ENCODE assay signal across 21 cellular contexts in genomic region chr14:96256420-96256819, GRCh38. TPM values are rescaled to one million over a fixed set of nuclear protein-coding genes. Genes with fewer than 3 reads are reported as not detected.
DNase-seq lines count a peak whose midpoint lies in the region; ATAC-seq, FAIRE-seq and TF ChIP-seq lines count a peak whose summit lies in the region.
"Had no signal": no experiment of that assay in that cellular context is flagged by ENCODE, and none has a peak within 500 bp of the region (broad histone marks: within the 10 kb centered on the region; RNA-seq: fewer than 3 reads in every experiment).

No MANE protein-coding gene starts in this region.

- peaks cover 24% of the 10 kb centered on the region for H3K9me1 ChIP-seq in IMR-90 (ENCODE audit: insufficient read depth, low read length)

- H3K4me3 Mint-ChIP-seq in immature natural killer cell: no peak overlapping the region
- H3K4me3 Mint-ChIP-seq: activated T-cell treated with anti-CD3 and anti-CD28 coated beads, Interleukin-2, amount 50 U/mL, for 72 hours; nephron progenitor cell; stimulated activated naive CD8-positive, alpha-beta T cell treated with anti-CD3 and anti-CD28 coated beads, Interleukin-15, Interleukin-2, amounts not matched to agents 100 ng/mL and 50 ng/mL, for 24 hours had no signal

- WGBS in A549 (ENCODE audit: missing lambda C conversion rate): 72% methylated on average over 4 of the region's 4 CpGs
- no CpG with 5 or more reads among the region's 4 CpGs for WGBS in IMR-90 (ENCODE audit: extremely low coverage in 2 of 2, insufficient read length in 1 of 2), 2 experiments

- peak overlapping the region; percentile 94 for H3K18ac ChIP-seq in IMR-90 (ENCODE audit: low read depth, low read length)

- ATAC-seq in A549: no peak
- ATAC-seq in IMR-90 (ENCODE audit: low read depth): no peak
- ATAC-seq in mucosa of descending colon: peak; percentile 57
- no peak for ATAC-seq in GM21825 (IDR thresholded peaks at IDR 0.05; ENCODE audit: unreplicated experiment)
- ATAC-seq in HG03045 (IDR thresholded peaks at IDR 0.05; ENCODE audit: unreplicated experiment): no peak
- ATAC-seq: activated T-cell treated with anti-CD3 and anti-CD28 coated beads, Interleukin-2, amount 50 U/mL, for 72 hours; HCT116; right cardiac atrium had no signal

- H3K27ac ChIP-seq in A549: peak overlapping the region; percentile 59 to 91
- H3K27ac ChIP-seq in IMR-90 (ENCODE audit: insufficient read depth, low read length): peak overlapping the region; percentile 92
- H3K27ac ChIP-seq in epithelial cell of prostate: peak overlapping the region; percentile 54

- no peak for TF ChIP-seq CTCF in A549 (IDR thresholded peaks at IDR 0.05)
- peak; percentile 17; the same call in 1 of the 2 replicates for TF ChIP-seq CTCF in IMR-90 (conservative IDR thresholded peaks at IDR 0.05; ENCODE audit: low read depth, low read length)
- TF ChIP-seq CTCF in mucosa of descending colon (IDR thresholded peaks at IDR 0.05): no peak

- H3K27me3 ChIP-seq in IMR-90 (ENCODE audit: control insufficient read depth, insufficient read depth, low read length): no peaks in the 10 kb centered on the region

- H4K20me1 ChIP-seq in IMR-90 (ENCODE audit: insufficient read depth, low read length): peaks cover 14% of the 10 kb centered on the region; the same call in 1 of the 2 replicates

- no peaks in the 10 kb centered on the region for H3K36me3 Mint-ChIP-seq in immature natural killer cell

- H4K91ac ChIP-seq in IMR-90 (ENCODE audit: insufficient read depth, low read depth, low read length): peak overlapping the region; percentile 81

- H3K4me2 ChIP-seq in A549 (no peak overlapping the region), IMR-90 (ENCODE audit: low read depth, low read length) (peak overlapping the region; percentile 77)

- H3K4ac ChIP-seq in IMR-90 (ENCODE audit: low read depth, low read length): peak overlapping the region; percentile 99

- peak overlapping the region; percentile 69; the same call in 1 of the 2 replicates for H2AK5ac ChIP-seq in IMR-90 (ENCODE audit: low read depth, low read length)

- H3K4me3 ChIP-seq in A549 (no peak overlapping the region), IMR-90 (ENCODE audit: insufficient read depth, low read depth, low read length) (peak overlapping the region; percentile 59), mucosa of descending colon (no peak overlapping the region)

- DNase-seq in A549 (ENCODE audit: low read depth in 1 of 2, low spot score in 1 of 2) (no peak), IMR-90 (peak; percentile 64), epithelial cell of prostate (ENCODE audit: low read depth, low spot score) (no peak), mucosa of descending colon (no peak), activated gamma-delta T cell (lab: John Stamatoyannopoulos, UW) (no peak), immature natural killer cell (no peak)
- DNase-seq: activated CD4-positive, alpha-beta T cell treated with anti-CD3 and anti-CD28 coated beads for 48 hours; activated T-cell treated with anti-CD3 and anti-CD28 coated beads, Interleukin-2, amount 50 U/mL, for 72 hours; amygdala; DMS 273 treated with DMSO at 0.1 percent for 48 hours; left cardiac atrium; NCI-H2081 treated with DMSO at 0.1 percent for 48 hours; NCI-H748 treated with DMSO at 0.1 percent for 48 hours; nephron progenitor cell; right cardiac atrium; RPMI8226; T-helper 2 cell had no signal

- peak overlapping the region; percentile 88 for H3K14ac ChIP-seq in IMR-90 (replicated peaks; ENCODE audit: low read depth, low read length)

- dilution Hi-C loops in IMR-90 (cut with HindIII; ENCODE audit: low sequenced_read_pairs, unreplicated experiment): no loop called here

- H2BK5ac ChIP-seq in IMR-90 (ENCODE audit: low read depth, low read length, poor library complexity, severe bottlenecking): peak overlapping the region; percentile 98

- no peak for TF ChIP-seq RAD21 in A549 (conservative IDR thresholded peaks at IDR 0.05 in 1 of 2, IDR thresholded peaks at IDR 0.05 in 1 of 2)
- TF ChIP-seq RAD21 in IMR-90 (IDR thresholded peaks at IDR 0.05; ENCODE audit: low read length): peak; percentile 16; the same call in 1 of the 2 replicates

- no peaks in the 10 kb centered on the region for H3K4me1 Mint-ChIP-seq in immature natural killer cell

- no peaks in the 10 kb centered on the region for H3K9me3 Mint-ChIP-seq in immature natural killer cell
- H3K9me3 Mint-ChIP-seq: activated T-cell treated with anti-CD3 and anti-CD28 coated beads, Interleukin-2, amount 50 U/mL, for 72 hours; stimulated activated naive CD8-positive, alpha-beta T cell treated with anti-CD3 and anti-CD28 coated beads, Interleukin-15, Interleukin-2, amounts not matched to agents 100 ng/mL and 50 ng/mL, for 24 hours had no signal

- no peak for FAIRE-seq in A549 (lab: Jason Lieb, UNC)

- H3K56ac ChIP-seq in IMR-90 (ENCODE audit: extremely low read depth, insufficient read depth, low read length): peak overlapping the region; percentile 99

- H2BK120ac ChIP-seq in IMR-90 (ENCODE audit: low read depth, low read length): peak overlapping the region; percentile 100

- in situ Hi-C loops in IMR-90 (cut with MboI; ENCODE audit: low sequenced_read_pairs): loop anchor here (25.0 kb wide), 1 partner anchor 719 kb away; the partner anchor contains the start of gene GLRX5

- POLR2A ChIA-PET in A549 (lab: Yijun Ruan, JAX) (no interaction called here), IMR-90 (lab: Charles Lee; ENCODE audit: unreplicated experiment) (interaction anchor here (0.8 to 2.1 kb wide), 6 partner anchors 14 to 152 kb away, joined by 3 to 10 read pairs (median 3); partner anchors contain the start of gene BDKRB2)

- peaks cover 5 to 13% (median 8%) of the 10 kb centered on the region in 3 donors for H3K27me3 Mint-ChIP-seq in immature natural killer cell (ENCODE audit: low read depth in 3 of 3)

- no peak for TF ChIP-seq EP300 in A549 (IDR thresholded peaks at IDR 0.05)

- H4K5ac ChIP-seq in IMR-90 (ENCODE audit: low read depth, low read length): peak overlapping the region; percentile 90

- H3K9ac ChIP-seq in IMR-90 (ENCODE audit: low read depth, low read length): peak overlapping the region; percentile 68

- H2BK20ac ChIP-seq in IMR-90 (ENCODE audit: low read depth, low read length): peak overlapping the region; percentile 94

- peaks cover 16 to 54% of the 10 kb centered on the region in 2 experiments; a peak in 3 of 4 replicates for H3K79me1 ChIP-seq in IMR-90 (ENCODE audit: low read depth in 1 of 2, low read length in 2 of 2)

- H3K27ac Mint-ChIP-seq in immature natural killer cell: no peak overlapping the region
- H3K27ac Mint-ChIP-seq: activated T-cell treated with anti-CD3 and anti-CD28 coated beads, Interleukin-2, amount 50 U/mL, for 72 hours; nephron progenitor cell; stimulated activated naive CD8-positive, alpha-beta T cell treated with anti-CD3 and anti-CD28 coated beads, Interleukin-15, Interleukin-2, amounts not matched to agents 100 ng/mL and 50 ng/mL, for 24 hours had no signal

- intact Hi-C loops in IMR-90 (cut with micrococcal nuclease) (loop anchor here (5.0 kb wide), 1 partner anchor 154 kb away; no protein-coding TSS in a partner anchor), mucosa of descending colon (cut with DNase I, micrococcal nuclease) (no loop called here)

- peak overlapping the region; percentile 55 for H2BK15ac ChIP-seq in IMR-90 (ENCODE audit: low read depth, low read length)

- CTCF ChIA-PET in A549 (lab: Yijun Ruan, JAX) (interaction anchor here (1.2 to 7.9 kb wide), 7 partner anchors 9 to 156 kb away, joined by 4 to 62 read pairs (median 5); no protein-coding TSS in a partner anchor), IMR-90 (lab: Yijun Ruan, JAX) (interaction anchor here (0.6 to 2.5 kb wide), 5 partner anchors 19 to 470 kb away, joined by 3 to 13 read pairs (median 3); no protein-coding TSS in a partner anchor)

- H2AFZ ChIP-seq in IMR-90 (replicated peaks; ENCODE audit: low read length, poor library complexity): no peak overlapping the region

- H4K8ac ChIP-seq in IMR-90 (ENCODE audit: low read depth in 2 of 2, low read length in 2 of 2): peak overlapping the region; percentile 91 to 99

- peak overlapping the region; percentile 5 for H2AK9ac ChIP-seq in IMR-90 (replicated peaks; ENCODE audit: low read depth, low read length, poor library complexity)

- TF ChIP-seq POLR2A in A549 (IDR thresholded peaks at IDR 0.05; ENCODE audit: low read length): no peak
- TF ChIP-seq POLR2A in IMR-90 (IDR thresholded peaks at IDR 0.05; ENCODE audit: low read depth, low read length): peak; percentile 47

- H3K4me1 ChIP-seq in A549: peaks cover 53% of the 10 kb centered on the region
- H3K4me1 ChIP-seq in IMR-90 (ENCODE audit: control insufficient read depth, insufficient read depth, low read length): peaks cover 40% of the 10 kb centered on the region
- H3K4me1 ChIP-seq in mucosa of descending colon (ENCODE audit: low read depth): peaks cover 7% of the 10 kb centered on the region

- H3K23ac ChIP-seq in IMR-90 (ENCODE audit: low read depth, low read length): peak overlapping the region; percentile 88

- peaks cover 8% of the 10 kb centered on the region for H3K9me3 ChIP-seq in A549
- peaks cover 5% of the 10 kb centered on the region for H3K9me3 ChIP-seq in IMR-90 (ENCODE audit: control insufficient read depth, insufficient read depth, low read length)
- H3K9me3 ChIP-seq in mucosa of descending colon: no peaks in the 10 kb centered on the region

- BruUV-seq in IMR-90 (replicated peaks; lab: Mats Ljungman, UMichigan): TSS peak; percentile 74

- peaks cover 14% of the 10 kb centered on the region for H3K36me3 ChIP-seq in IMR-90 (ENCODE audit: control insufficient read depth, insufficient read depth, low read length)
- no peaks in the 10 kb centered on the region for H3K36me3 ChIP-seq in mucosa of descending colon (ENCODE audit: low read depth)

RNA-seq across cellular contexts. Expression of gene BDKRB1, which starts 0.4 kb away (rescaled TPM):
- 3.3 and 3.5 TPM in 2 replicates for polyA plus RNA-seq in A549 (2011; rRNA removed)
- polyA plus RNA-seq in A549 (2012; cell fraction: cytosol; rRNA removed): 1.4 and 2.8 TPM in 2 replicates
- 5.9 and 7.0 TPM in 2 replicates for polyA plus RNA-seq in A549 (2012; cell fraction: nucleus; rRNA removed)
- 2.6 to 3.3 TPM (median 2.8 TPM) in 3 replicates for polyA plus RNA-seq in A549 (2017; fragmentation: RNase III; extraction: RNeasy Plus Mini Kit Qiagen cat#74134 plus additional on column Dnase treatment)
- polyA minus RNA-seq in A549 (2011; rRNA and poly(A)+ RNA removed): 1.7 and 2.5 TPM in 2 replicates
- 51.4 and 56.5 TPM in 2 replicates for total RNA-seq in IMR-90 (2012; rRNA removed)
- 130 and 142 TPM in 2 replicates for polyA plus RNA-seq in IMR-90 (2012; rRNA removed)
- 48.1 and 276 TPM in 2 replicates for polyA plus RNA-seq in IMR-90 (2012; cell fraction: cytosol; rRNA removed)
- 226 and 290 TPM in 2 replicates for polyA plus RNA-seq in IMR-90 (2012; cell fraction: nucleus; rRNA removed; ENCODE audit: low replicate concordance)
- 10 to 100 TPM in 1 of 3 donors, 1 to 10 TPM in 2; 6.1 to 10.6 (median 7.7) TPM for total RNA-seq in mucosa of descending colon
- not detected for polyA plus RNA-seq in immature natural killer cell
- total RNA-seq: activated T-cell treated with anti-CD3 and anti-CD28 coated beads, Interleukin-2, amount 50 U/mL, for 72 hours; right cardiac atrium had no signal

RNA-seq across cellular contexts. Expression of gene BDKRB2, which starts 51.8 kb away (rescaled TPM):
- polyA plus RNA-seq in A549 (2011; rRNA removed) (21.6 and 26.6 TPM in 2 replicates), A549 (2017; fragmentation: RNase III; extraction: RNeasy Plus Mini Kit Qiagen cat#74134 plus additional on column Dnase treatment) (12.1 to 19.6 TPM (median 13.9 TPM) in 3 replicates), IMR-90 (2012; rRNA removed) (52.1 and 60.9 TPM in 2 replicates), immature natural killer cell (not detected)
- polyA plus RNA-seq in A549 (2012; cell fraction: cytosol; rRNA removed): 7.2 and 9.5 TPM in 2 replicates
- 11.9 and 13.6 TPM in 2 replicates for polyA plus RNA-seq in A549 (2012; cell fraction: nucleus; rRNA removed)
- 66.9 and 71.1 TPM in 2 replicates for polyA minus RNA-seq in A549 (2011; rRNA and poly(A)+ RNA removed)
- total RNA-seq in IMR-90 (2012; rRNA removed) (60.5 and 73.1 TPM in 2 replicates), mucosa of descending colon (10 to 100 TPM; 18.7 to 38.6 (median 25.4) TPM)
- 32.4 and 87.1 TPM in 2 replicates for polyA plus RNA-seq in IMR-90 (2012; cell fraction: cytosol; rRNA removed)
- 63.4 and 68.9 TPM in 2 replicates for polyA plus RNA-seq in IMR-90 (2012; cell fraction: nucleus; rRNA removed; ENCODE audit: low replicate concordance)
- total RNA-seq: activated T-cell treated with anti-CD3 and anti-CD28 coated beads, Interleukin-2, amount 50 U/mL, for 72 hours had no signal

Comparison
In these comparisons a context has a peak if more than half of its experiments do, and no peak if none do; other contexts are left out.
1. RNA of gene BDKRB1, which starts 0.4 kb away (polyA plus RNA-seq): 48.1 to 290 TPM in IMR-90; 1.4 to 7.0 TPM in A549 and not detected in immature natural killer cell; every median in the first group is over 4 times any median in the second.
2. RNA of gene BDKRB2, which starts 51.8 kb away (polyA plus RNA-seq): 32.4 to 87.1 TPM in IMR-90 and 7.2 to 26.6 TPM in A549; not detected in immature natural killer cell; every median in the first group is over 4 times any median in the second.
3. Peak in every context shown above with its lines, with median percentiles within 50 percentile points of each other: H3K27ac ChIP-seq.